ENCODE assay signal across 8 cellular contexts in genomic region chr16:12535535-12536411, GRCh38.
DNase-seq lines count a peak whose midpoint lies in the region; ATAC-seq and TF ChIP-seq lines count a peak whose summit lies in the region.

No MANE protein-coding gene starts in this region.

- H3K4me2 ChIP-seq in neural progenitor cell = no peak overlapping the region

- no peaks in the 10 kb centered on the region for H3K79me2 ChIP-seq in neural progenitor cell (ENCODE audit: low read depth)

- CTCF ChIA-PET in activated B cell treated with CpG ODN at 0.5 μM for 24 hours (lab: Charles Lee) = interaction anchor here (1.0 kb wide), 1 partner anchor 77 kb away, joined by 3 read pairs; no protein-coding TSS in a partner anchor

- peak; percentile 72 for ATAC-seq in GM18907 (IDR thresholded peaks at IDR 0.05; ENCODE audit: unreplicated experiment)
- ATAC-seq in HG02678 (IDR thresholded peaks at IDR 0.05; ENCODE audit: unreplicated experiment) = peak; percentile 71
- ATAC-seq in activated B cell treated with CpG ODN at 0.5 μM for 24 hours (ENCODE audit: low read depth) = peak; percentile 72

- H3K4me3 ChIP-seq in neural progenitor cell = no peak overlapping the region

- intact Hi-C loops in activated B cell treated with CpG ODN at 0.5 μM for 24 hours (cut with micrococcal nuclease) = no loop called here

- H3K36me3 Mint-ChIP-seq in activated B cell treated with CpG ODN at 0.5 μM for 24 hours (ENCODE audit: low read depth) = peaks cover 26% of the 10 kb centered on the region
- no peaks in the 10 kb centered on the region for H3K36me3 Mint-ChIP-seq in neural progenitor cell

- H4K20me1 ChIP-seq in neural progenitor cell (ENCODE audit: low read depth) = peaks cover 20% of the 10 kb centered on the region

- POLR2A ChIA-PET in activated B cell treated with CpG ODN at 0.5 μM for 24 hours (lab: Charles Lee) = interaction anchor here (1.0 kb wide), 1 partner anchor 12 kb away, joined by 3 read pairs; no protein-coding TSS in a partner anchor

- no peaks in the 10 kb centered on the region for H3K27me3 ChIP-seq in neural progenitor cell

- H3K27ac Mint-ChIP-seq in activated B cell treated with CpG ODN at 0.5 μM for 24 hours (peak overlapping the region; percentile 55), neural progenitor cell (no peak overlapping the region)

- H3K27me3 Mint-ChIP-seq in activated B cell treated with CpG ODN at 0.5 μM for 24 hours (no peaks in the 10 kb centered on the region), neural progenitor cell (ENCODE audit: insufficient read depth, low read depth) (peaks cover 11% of the 10 kb centered on the region)

- no peaks in the 10 kb centered on the region for H3K36me3 ChIP-seq in neural progenitor cell

- no peak for TF ChIP-seq CTCF in activated B cell treated with CpG ODN at 0.5 μM for 24 hours (IDR thresholded peaks at IDR 0.05)
- TF ChIP-seq CTCF in neural progenitor cell (IDR thresholded peaks at IDR 0.05) = peak; percentile 19

- H3K9me3 Mint-ChIP-seq in activated B cell treated with CpG ODN at 0.5 μM for 24 hours = no peaks in the 10 kb centered on the region
- no peaks in the 10 kb centered on the region for H3K9me3 Mint-ChIP-seq in neural progenitor cell

- no peak overlapping the region for H3K9ac ChIP-seq in neural progenitor cell

- H3F3A ChIP-seq in neural progenitor cell (ENCODE audit: low read depth) = no peaks in the 10 kb centered on the region

- H3K4me1 ChIP-seq in neural progenitor cell = no peaks in the 10 kb centered on the region

- H3K4me1 Mint-ChIP-seq in activated B cell treated with CpG ODN at 0.5 μM for 24 hours (peaks cover 69% of the 10 kb centered on the region), neural progenitor cell (peaks cover 7% of the 10 kb centered on the region)

- DNase-seq in activated B cell treated with CpG ODN at 0.5 μM for 24 hours (no peak), neural progenitor cell (ENCODE audit: low spot score) (peak; percentile 88), UCSD-AML1 (lab: John Stamatoyannopoulos, UW; ENCODE audit: unreplicated experiment) (no peak), NCI-H1694 (lab: John Stamatoyannopoulos, UW) (no peak), GM03348 (ENCODE audit: low spot score) (no peak)
- no peak for DNase-seq in NK-92 treated with Interleukin-12 subunit alpha and Interleukin-12 subunit beta, amount 100 ng/mL, for 24 hours (lab: John Stamatoyannopoulos, UW)

- no peak overlapping the region for H2AFZ ChIP-seq in neural progenitor cell (replicated peaks)

- H3K4me3 Mint-ChIP-seq in activated B cell treated with CpG ODN at 0.5 μM for 24 hours = no peak overlapping the region
- no peak overlapping the region for H3K4me3 Mint-ChIP-seq in neural progenitor cell

- H3K27ac ChIP-seq in neural progenitor cell = no peak overlapping the region

- no peaks in the 10 kb centered on the region for H3K9me3 ChIP-seq in neural progenitor cell (ENCODE audit: low read depth)
